8 cellular contexts compared by ENCODE assay signal in genomic region chr19:36605839-36606478, GRCh38. TPM values are rescaled to one million over a fixed set of nuclear protein-coding genes. Genes with fewer than 3 reads are reported as not detected.
A peak's percentile ranks its signal among the peaks of the same experiment; 100 is the strongest.
DNase-seq lines count a peak whose midpoint lies in the region; ATAC-seq, FAIRE-seq and TF ChIP-seq lines count a peak whose summit lies in the region.

No MANE protein-coding gene starts in this region.

- no peak for TF ChIP-seq CTCF in GM10248 (IDR thresholded peaks at IDR 0.05; ENCODE audit: control extremely low read depth, extremely low read depth, low read depth, missing control alignments)
- no peak for TF ChIP-seq CTCF in astrocyte (IDR thresholded peaks at IDR 0.05; ENCODE audit: insufficient read depth, low read depth, low read length)
- TF ChIP-seq CTCF in right lobe of liver (IDR thresholded peaks at IDR 0.05), result no peak
- no peak for TF ChIP-seq CTCF in upper lobe of left lung (IDR thresholded peaks at IDR 0.05)

- peaks cover 19% of the 10 kb centered on the region for H3K79me2 ChIP-seq in astrocyte (ENCODE audit: insufficient read depth, low read length)

- peak overlapping the region; percentile 48 for H3K27ac Mint-ChIP-seq in astrocyte (ENCODE audit: unreplicated experiment)

- H2AFZ ChIP-seq in astrocyte (ENCODE audit: low read depth, low read length), result peak overlapping the region; percentile 100

- H3K36me3 ChIP-seq in astrocyte (ENCODE audit: insufficient read depth, low read length) (peaks cover 9% of the 10 kb centered on the region), right lobe of liver (no peaks in the 10 kb centered on the region), upper lobe of left lung (peaks cover 0 to 20% (median 0%) of the 10 kb centered on the region in 4 donors)

- no peak for TF ChIP-seq POLR2A in right lobe of liver (IDR thresholded peaks at IDR 0.05)
- no peak for TF ChIP-seq POLR2A in upper lobe of left lung (IDR thresholded peaks at IDR 0.05)

- 0% methylated on average over 2 of the region's 2 CpGs for WGBS in right lobe of liver (ENCODE audit: insufficient coverage, low coverage, low lambda C conversion rate, missing lambda C conversion rate)
- WGBS in upper lobe of left lung, 2 donors, result 0 to 6% methylated on average over 2 of the region's 2 CpGs

- no peaks in the 10 kb centered on the region for H4K20me1 ChIP-seq in astrocyte (ENCODE audit: insufficient read depth, low read length)

- H3K4me1 Mint-ChIP-seq in astrocyte (ENCODE audit: low read depth, unreplicated experiment), result peaks cover 5% of the 10 kb centered on the region

- intact Hi-C loops in right lobe of liver (cut with DNase I), result no loop called here

- CTCF ChIA-PET in GM10248 (lab: Yijun Ruan, JAX), result interaction anchor here (1.3 to 1.4 kb wide), 2 partner anchors 22 to 36 kb away, joined by 3 read pairs; no protein-coding TSS in a partner anchor

- H3K27ac ChIP-seq in astrocyte (ENCODE audit: low read depth, low read length) (no peak overlapping the region), right lobe of liver (no peak overlapping the region), upper lobe of left lung (peak overlapping the region; percentile 69 to 86 (median 80))

- H3K4me3 ChIP-seq in astrocyte (ENCODE audit: insufficient read depth, low read depth, low read length) (peak overlapping the region; percentile 91), right lobe of liver (peak overlapping the region; percentile 56 to 71 (median 60)), upper lobe of left lung (peak overlapping the region in 3 of 4 donors; percentile 65 to 84 (median 72))

- H3K4me3 Mint-ChIP-seq in astrocyte (ENCODE audit: unreplicated experiment), result peak overlapping the region; percentile 96

- peak; percentile 14 for ATAC-seq in HG03432 (IDR thresholded peaks at IDR 0.05; ENCODE audit: unreplicated experiment)
- ATAC-seq in right lobe of liver, result no peak
- peak in 1 of 2 donors; percentile 4 for ATAC-seq in upper lobe of left lung (ENCODE audit: low FRiP score in 2 of 2)
- ATAC-seq in HG02840 (IDR thresholded peaks at IDR 0.05; ENCODE audit: low FRiP score, unreplicated experiment), result no peak

- TF ChIP-seq EP300 in upper lobe of left lung (IDR thresholded peaks at IDR 0.05), result no peak

- peaks cover 14% of the 10 kb centered on the region for H3K9me3 Mint-ChIP-seq in astrocyte (ENCODE audit: unreplicated experiment)

- H3K9me3 ChIP-seq in astrocyte (ENCODE audit: insufficient read depth, low read depth, low read length), result peaks cover 2% of the 10 kb centered on the region
- H3K9me3 ChIP-seq in right lobe of liver, result peaks cover 0 to 5% (median 0%) of the 10 kb centered on the region in 4 donors
- peaks cover 0 to 15% (median 5%) of the 10 kb centered on the region in 4 donors for H3K9me3 ChIP-seq in upper lobe of left lung

- H3K27me3 ChIP-seq in astrocyte (ENCODE audit: insufficient read depth, low read length) (no peaks in the 10 kb centered on the region), right lobe of liver (no peaks in the 10 kb centered on the region), upper lobe of left lung (no peaks in the 10 kb centered on the region)

- H3K36me3 Mint-ChIP-seq in astrocyte (ENCODE audit: low read depth, unreplicated experiment), result peaks cover 23% of the 10 kb centered on the region

- DNase-seq in GM10248 (ENCODE audit: extremely low spot score) (peak; percentile 43), astrocyte (ENCODE audit: low read depth) (no peak), right lobe of liver (no peak), upper lobe of left lung (no peak), iPS-NIHi11 (ENCODE audit: low spot score) (no peak), NCI-H2227 treated with DMSO at 0.1 percent for 48 hours (lab: John Stamatoyannopoulos, UW) (no peak)

- H3K27me3 Mint-ChIP-seq in astrocyte (ENCODE audit: low read depth, unreplicated experiment), result no peaks in the 10 kb centered on the region

- H3K4me2 ChIP-seq in astrocyte (ENCODE audit: low read length), result peak overlapping the region; percentile 100

- H3K4me1 ChIP-seq in astrocyte (ENCODE audit: insufficient read depth, low read length) (peaks cover 9% of the 10 kb centered on the region), right lobe of liver (no peaks in the 10 kb centered on the region), upper lobe of left lung (peaks cover 0 to 9% (median 6%) of the 10 kb centered on the region in 4 donors)

- peak overlapping the region; percentile 91 for H3K9ac ChIP-seq in astrocyte (ENCODE audit: low read length)

- no peak for FAIRE-seq in astrocyte (lab: Jason Lieb, UNC)

- POLR2A ChIA-PET in GM10248 (lab: Yijun Ruan, JAX), result no interaction called here

RNA-seq across cellular contexts. Expression of gene ZNF382, which starts 0.8 kb away (rescaled TPM):
- 9.7 and 12.3 TPM in 2 replicates for total RNA-seq in astrocyte
- 1 to 10 TPM in 5 of 6 experiments, under 1 TPM in 1; 0.86 to 3.0 (median 1.5) TPM for total RNA-seq in right lobe of liver
- 1 to 10 TPM in 5 of 6 donors, under 1 TPM in 1; 0.78 to 5.7 (median 4.1) TPM for total RNA-seq in upper lobe of left lung

RNA-seq across cellular contexts. Expression of gene ZNF529, which starts 32.9 kb away (rescaled TPM):
- total RNA-seq in astrocyte, result 11.9 and 13.9 TPM in 2 replicates
- total RNA-seq in right lobe of liver, result 1 to 10 TPM; 2.0 to 6.0 (median 4.1) TPM
- total RNA-seq in upper lobe of left lung, result 10 to 100 TPM in 3 of 6 donors, 1 to 10 TPM in 3; 6.0 to 18.9 (median 10.0) TPM

Comparison
In these comparisons a context has a peak if more than half of its experiments do, and no peak if none do; other contexts are left out.
1. H3K27ac ChIP-seq: peak in upper lobe of left lung (4 of 4); none in astrocyte (single experiment) and right lobe of liver (0 of 3).
2. Peak in every context shown above with its lines, with median percentiles within 50 percentile points of each other: H3K4me3 ChIP-seq.